3 cellular contexts compared by ENCODE assay signal in the genomic region with DNA sequence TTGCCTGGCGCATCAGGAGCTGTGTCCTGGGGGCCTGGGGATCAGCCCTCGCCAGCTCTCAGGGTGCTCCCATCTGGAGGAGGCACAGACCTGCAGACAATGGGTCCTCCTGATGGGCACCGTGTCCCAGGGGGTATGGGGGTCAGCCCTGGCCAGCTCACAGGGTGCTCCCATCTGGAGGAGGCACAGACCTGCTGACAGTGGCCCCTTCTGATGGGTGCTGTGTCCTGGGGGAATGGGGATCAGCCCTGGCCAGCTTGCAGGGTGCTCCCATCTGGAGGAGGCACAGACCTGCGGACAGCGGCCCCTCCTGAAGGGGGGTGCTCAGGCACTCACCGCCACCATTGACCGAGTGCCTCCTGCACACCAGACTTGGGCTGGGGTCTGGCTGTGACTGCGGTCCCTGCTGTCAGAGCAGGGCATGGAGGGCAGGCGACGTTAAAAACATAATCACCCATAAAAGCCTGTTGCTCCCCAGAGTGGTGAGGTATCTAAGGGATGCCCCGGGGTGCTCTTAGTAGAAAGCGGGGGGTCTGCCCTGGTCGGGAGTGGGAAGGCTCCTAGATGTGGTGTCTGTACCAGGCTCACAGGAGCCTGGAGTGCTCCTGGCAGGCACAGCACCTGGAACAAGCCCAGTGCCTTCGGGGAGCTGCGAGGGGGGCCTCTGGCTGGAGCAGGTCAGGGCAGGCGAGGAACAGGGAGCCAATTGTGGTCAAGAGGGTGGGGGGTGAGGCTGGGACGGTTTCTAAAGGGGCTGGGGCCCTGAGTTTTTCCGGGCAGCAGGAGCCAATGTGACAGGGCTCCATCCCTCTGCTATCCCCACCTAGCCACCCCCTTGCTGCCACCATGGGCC.
TF ChIP-seq lines count a peak whose summit lies in the region.

No MANE protein-coding gene starts in this region.

TF ChIP-seq in SK-N-SH, 30 proteins besides CTCF, POLR2A, EP300 and RAD21 (continues in another document):
- TF ChIP-seq, protein P1, sequence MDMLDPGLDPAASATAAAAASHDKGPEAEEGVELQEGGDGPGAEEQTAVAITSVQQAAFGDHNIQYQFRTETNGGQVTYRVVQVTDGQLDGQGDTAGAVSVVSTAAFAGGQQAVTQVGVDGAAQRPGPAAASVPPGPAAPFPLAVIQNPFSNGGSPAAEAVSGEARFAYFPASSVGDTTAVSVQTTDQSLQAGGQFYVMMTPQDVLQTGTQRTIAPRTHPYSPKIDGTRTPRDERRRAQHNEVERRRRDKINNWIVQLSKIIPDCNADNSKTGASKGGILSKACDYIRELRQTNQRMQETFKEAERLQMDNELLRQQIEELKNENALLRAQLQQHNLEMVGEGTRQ (IDR thresholded peaks at IDR 0.05; ENCODE audit: borderline replicate concordance, low read depth, low read length): no peak
- TF ChIP-seq, protein P2, sequence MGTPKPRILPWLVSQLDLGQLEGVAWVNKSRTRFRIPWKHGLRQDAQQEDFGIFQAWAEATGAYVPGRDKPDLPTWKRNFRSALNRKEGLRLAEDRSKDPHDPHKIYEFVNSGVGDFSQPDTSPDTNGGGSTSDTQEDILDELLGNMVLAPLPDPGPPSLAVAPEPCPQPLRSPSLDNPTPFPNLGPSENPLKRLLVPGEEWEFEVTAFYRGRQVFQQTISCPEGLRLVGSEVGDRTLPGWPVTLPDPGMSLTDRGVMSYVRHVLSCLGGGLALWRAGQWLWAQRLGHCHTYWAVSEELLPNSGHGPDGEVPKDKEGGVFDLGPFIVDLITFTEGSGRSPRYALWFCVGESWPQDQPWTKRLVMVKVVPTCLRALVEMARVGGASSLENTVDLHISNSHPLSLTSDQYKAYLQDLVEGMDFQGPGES (IDR thresholded peaks at IDR 0.05; ENCODE audit: low read depth, low read length): no peak
- TF ChIP-seq, protein P3, sequence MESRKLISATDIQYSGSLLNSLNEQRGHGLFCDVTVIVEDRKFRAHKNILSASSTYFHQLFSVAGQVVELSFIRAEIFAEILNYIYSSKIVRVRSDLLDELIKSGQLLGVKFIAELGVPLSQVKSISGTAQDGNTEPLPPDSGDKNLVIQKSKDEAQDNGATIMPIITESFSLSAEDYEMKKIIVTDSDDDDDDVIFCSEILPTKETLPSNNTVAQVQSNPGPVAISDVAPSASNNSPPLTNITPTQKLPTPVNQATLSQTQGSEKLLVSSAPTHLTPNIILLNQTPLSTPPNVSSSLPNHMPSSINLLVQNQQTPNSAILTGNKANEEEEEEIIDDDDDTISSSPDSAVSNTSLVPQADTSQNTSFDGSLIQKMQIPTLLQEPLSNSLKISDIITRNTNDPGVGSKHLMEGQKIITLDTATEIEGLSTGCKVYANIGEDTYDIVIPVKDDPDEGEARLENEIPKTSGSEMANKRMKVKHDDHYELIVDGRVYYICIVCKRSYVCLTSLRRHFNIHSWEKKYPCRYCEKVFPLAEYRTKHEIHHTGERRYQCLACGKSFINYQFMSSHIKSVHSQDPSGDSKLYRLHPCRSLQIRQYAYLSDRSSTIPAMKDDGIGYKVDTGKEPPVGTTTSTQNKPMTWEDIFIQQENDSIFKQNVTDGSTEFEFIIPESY (IDR thresholded peaks at IDR 0.05; ENCODE audit: borderline replicate concordance, low read depth): no peak
- TF ChIP-seq, protein P4, sequence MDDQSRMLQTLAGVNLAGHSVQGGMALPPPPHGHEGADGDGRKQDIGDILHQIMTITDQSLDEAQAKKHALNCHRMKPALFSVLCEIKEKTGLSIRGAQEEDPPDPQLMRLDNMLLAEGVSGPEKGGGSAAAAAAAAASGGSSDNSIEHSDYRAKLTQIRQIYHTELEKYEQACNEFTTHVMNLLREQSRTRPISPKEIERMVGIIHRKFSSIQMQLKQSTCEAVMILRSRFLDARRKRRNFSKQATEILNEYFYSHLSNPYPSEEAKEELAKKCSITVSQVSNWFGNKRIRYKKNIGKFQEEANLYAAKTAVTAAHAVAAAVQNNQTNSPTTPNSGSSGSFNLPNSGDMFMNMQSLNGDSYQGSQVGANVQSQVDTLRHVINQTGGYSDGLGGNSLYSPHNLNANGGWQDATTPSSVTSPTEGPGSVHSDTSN (IDR thresholded peaks at IDR 0.05): no peak
- TF ChIP-seq, protein P5, sequence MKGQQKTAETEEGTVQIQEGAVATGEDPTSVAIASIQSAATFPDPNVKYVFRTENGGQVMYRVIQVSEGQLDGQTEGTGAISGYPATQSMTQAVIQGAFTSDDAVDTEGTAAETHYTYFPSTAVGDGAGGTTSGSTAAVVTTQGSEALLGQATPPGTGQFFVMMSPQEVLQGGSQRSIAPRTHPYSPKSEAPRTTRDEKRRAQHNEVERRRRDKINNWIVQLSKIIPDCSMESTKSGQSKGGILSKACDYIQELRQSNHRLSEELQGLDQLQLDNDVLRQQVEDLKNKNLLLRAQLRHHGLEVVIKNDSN (IDR thresholded peaks at IDR 0.05; ENCODE audit: borderline replicate concordance, low read depth): no peak
- no peak for TF ChIP-seq SIN3A (IDR thresholded peaks at IDR 0.05; ENCODE audit: borderline replicate concordance, low read depth, low read length)
- TF ChIP-seq FOSL2 (IDR thresholded peaks at IDR 0.05; ENCODE audit: borderline replicate concordance, low read depth): no peak
- no peak for TF ChIP-seq FOXM1 (IDR thresholded peaks at IDR 0.05; ENCODE audit: low read depth)
- TF ChIP-seq RCOR1 (IDR thresholded peaks at IDR 0.05; ENCODE audit: low read length): no peak
- no peak for TF ChIP-seq GABPA (IDR thresholded peaks at IDR 0.05; ENCODE audit: low read depth)
- TF ChIP-seq GATA2 (CRISPR knock-in tag; IDR thresholded peaks at IDR 0.05): no peak

TF ChIP-seq in SK-N-SH treated with all-trans-retinoic acid at 6 μM for 48 hours, 23 proteins besides CTCF, POLR2A, EP300 and RAD21 (continues in another document):
- TF ChIP-seq BACH2 (CRISPR knock-in tag; IDR thresholded peaks at IDR 0.05; ENCODE audit: borderline replicate concordance) (no peak), ESRRG (CRISPR knock-in tag; IDR thresholded peaks at IDR 0.05) (no peak), ZNF70 (CRISPR knock-in tag; IDR thresholded peaks at IDR 0.05) (no peak), ARNTL (CRISPR knock-in tag; IDR thresholded peaks at IDR 0.05; ENCODE audit: borderline replicate concordance, low read depth) (no peak), ZC3H10 (CRISPR knock-in tag; IDR thresholded peaks at IDR 0.05) (no peak), OSR1 (CRISPR knock-in tag; IDR thresholded peaks at IDR 0.05) (no peak), RARB (CRISPR knock-in tag; IDR thresholded peaks at IDR 0.05) (no peak), SNAI2 (CRISPR knock-in tag; IDR thresholded peaks at IDR 0.05) (no peak), TOX (CRISPR knock-in tag; IDR thresholded peaks at IDR 0.05; ENCODE audit: borderline replicate concordance) (no peak), GLIS3 (CRISPR knock-in tag; IDR thresholded peaks at IDR 0.05) (no peak), ZNF565 (CRISPR knock-in tag; conservative IDR thresholded peaks at IDR 0.05; ENCODE audit: low read depth) (no peak), PPARA (CRISPR knock-in tag; IDR thresholded peaks at IDR 0.05; ENCODE audit: borderline replicate concordance) (no peak), ZFP30 (CRISPR knock-in tag; IDR thresholded peaks at IDR 0.05) (no peak)
- TF ChIP-seq, protein P6, sequence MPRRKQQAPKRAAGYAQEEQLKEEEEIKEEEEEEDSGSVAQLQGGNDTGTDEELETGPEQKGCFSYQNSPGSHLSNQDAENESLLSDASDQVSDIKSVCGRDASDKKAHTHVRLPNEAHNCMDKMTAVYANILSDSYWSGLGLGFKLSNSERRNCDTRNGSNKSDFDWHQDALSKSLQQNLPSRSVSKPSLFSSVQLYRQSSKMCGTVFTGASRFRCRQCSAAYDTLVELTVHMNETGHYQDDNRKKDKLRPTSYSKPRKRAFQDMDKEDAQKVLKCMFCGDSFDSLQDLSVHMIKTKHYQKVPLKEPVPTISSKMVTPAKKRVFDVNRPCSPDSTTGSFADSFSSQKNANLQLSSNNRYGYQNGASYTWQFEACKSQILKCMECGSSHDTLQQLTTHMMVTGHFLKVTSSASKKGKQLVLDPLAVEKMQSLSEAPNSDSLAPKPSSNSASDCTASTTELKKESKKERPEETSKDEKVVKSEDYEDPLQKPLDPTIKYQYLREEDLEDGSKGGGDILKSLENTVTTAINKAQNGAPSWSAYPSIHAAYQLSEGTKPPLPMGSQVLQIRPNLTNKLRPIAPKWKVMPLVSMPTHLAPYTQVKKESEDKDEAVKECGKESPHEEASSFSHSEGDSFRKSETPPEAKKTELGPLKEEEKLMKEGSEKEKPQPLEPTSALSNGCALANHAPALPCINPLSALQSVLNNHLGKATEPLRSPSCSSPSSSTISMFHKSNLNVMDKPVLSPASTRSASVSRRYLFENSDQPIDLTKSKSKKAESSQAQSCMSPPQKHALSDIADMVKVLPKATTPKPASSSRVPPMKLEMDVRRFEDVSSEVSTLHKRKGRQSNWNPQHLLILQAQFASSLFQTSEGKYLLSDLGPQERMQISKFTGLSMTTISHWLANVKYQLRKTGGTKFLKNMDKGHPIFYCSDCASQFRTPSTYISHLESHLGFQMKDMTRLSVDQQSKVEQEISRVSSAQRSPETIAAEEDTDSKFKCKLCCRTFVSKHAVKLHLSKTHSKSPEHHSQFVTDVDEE (CRISPR knock-in tag; IDR thresholded peaks at IDR 0.05): no peak
- TF ChIP-seq, protein P7, sequence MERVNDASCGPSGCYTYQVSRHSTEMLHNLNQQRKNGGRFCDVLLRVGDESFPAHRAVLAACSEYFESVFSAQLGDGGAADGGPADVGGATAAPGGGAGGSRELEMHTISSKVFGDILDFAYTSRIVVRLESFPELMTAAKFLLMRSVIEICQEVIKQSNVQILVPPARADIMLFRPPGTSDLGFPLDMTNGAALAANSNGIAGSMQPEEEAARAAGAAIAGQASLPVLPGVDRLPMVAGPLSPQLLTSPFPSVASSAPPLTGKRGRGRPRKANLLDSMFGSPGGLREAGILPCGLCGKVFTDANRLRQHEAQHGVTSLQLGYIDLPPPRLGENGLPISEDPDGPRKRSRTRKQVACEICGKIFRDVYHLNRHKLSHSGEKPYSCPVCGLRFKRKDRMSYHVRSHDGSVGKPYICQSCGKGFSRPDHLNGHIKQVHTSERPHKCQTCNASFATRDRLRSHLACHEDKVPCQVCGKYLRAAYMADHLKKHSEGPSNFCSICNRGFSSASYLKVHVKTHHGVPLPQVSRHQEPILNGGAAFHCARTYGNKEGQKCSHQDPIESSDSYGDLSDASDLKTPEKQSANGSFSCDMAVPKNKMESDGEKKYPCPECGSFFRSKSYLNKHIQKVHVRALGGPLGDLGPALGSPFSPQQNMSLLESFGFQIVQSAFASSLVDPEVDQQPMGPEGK (CRISPR knock-in tag; IDR thresholded peaks at IDR 0.05; ENCODE audit: borderline replicate concordance): no peak

TF ChIP-seq in H1, 55 proteins besides CTCF, POLR2A, EP300 and RAD21 (continues in another document):
- TF ChIP-seq YY1 (IDR thresholded peaks at IDR 0.05; ENCODE audit: low read depth, low read length) (no peak), RBBP5 (IDR thresholded peaks at IDR 0.05; ENCODE audit: borderline replicate concordance, low read depth, low read length) (no peak), SIX5 (IDR thresholded peaks at IDR 0.05; ENCODE audit: low read depth, low read length) (no peak), CHD2 (IDR thresholded peaks at IDR 0.05; ENCODE audit: low read length) (no peak), BACH1 (IDR thresholded peaks at IDR 0.05; ENCODE audit: low read length) (no peak), PHF8 (conservative IDR thresholded peaks at IDR 0.05; ENCODE audit: low read depth, low read length) (no peak), CREB1 (IDR thresholded peaks at IDR 0.05) (no peak), SUZ12 (IDR thresholded peaks at IDR 0.05; ENCODE audit: low read length) (no peak), CBX5 (IDR thresholded peaks at IDR 0.05; ENCODE audit: low read depth, low read length) (no peak), POU5F1 (IDR thresholded peaks at IDR 0.05; ENCODE audit: low read depth, low read length) (no peak), SP4 (IDR thresholded peaks at IDR 0.05; ENCODE audit: low read length) (no peak), GABPA (IDR thresholded peaks at IDR 0.05; ENCODE audit: borderline replicate concordance, insufficient read depth, low read length) (no peak), HDAC2 (IDR thresholded peaks at IDR 0.05; ENCODE audit: borderline replicate concordance in 1 of 2, low read depth in 2 of 2, low read length in 2 of 2) (no peak), TEAD4 (IDR thresholded peaks at IDR 0.05; ENCODE audit: low read depth, low read length) (no peak), SP1 (IDR thresholded peaks at IDR 0.05; ENCODE audit: low read depth, low read length) (no peak)
